In genomic region chr2:98649992-98650375, GRCh38 we compare ENCODE assay signal across 1 cellular context.
A peak's percentile ranks its signal among the peaks of the same experiment; 100 is the strongest.
TF ChIP-seq lines count a peak whose summit lies in the region.

No MANE protein-coding gene starts in this region.

TF ChIP-seq in HepG2, 621 proteins besides CTCF, POLR2A, EP300 and RAD21:
- no peak for TF ChIP-seq ZNF816 (CRISPR knock-in tag; IDR thresholded peaks at IDR 0.05; ENCODE audit: borderline replicate concordance)
- TF ChIP-seq ZNF160 (CRISPR knock-in tag; IDR thresholded peaks at IDR 0.05): peak; percentile 93; the same call in 1 of the 2 replicates
- no peak for TF ChIP-seq NFAT5 (CRISPR knock-in tag; IDR thresholded peaks at IDR 0.05)
- TF ChIP-seq ZNF280D (CRISPR knock-in tag; IDR thresholded peaks at IDR 0.05): no peak
- no peak for TF ChIP-seq ZNF761 (CRISPR knock-in tag; conservative IDR thresholded peaks at IDR 0.05)
- no peak for TF ChIP-seq LBX2 (CRISPR knock-in tag; IDR thresholded peaks at IDR 0.05; ENCODE audit: borderline replicate concordance)
- no peak for TF ChIP-seq RBFOX2 (IDR thresholded peaks at IDR 0.05; ENCODE audit: low read depth, low read length)
- TF ChIP-seq THAP7 (CRISPR knock-in tag; IDR thresholded peaks at IDR 0.05): no peak
